Comparison of ENCODE assay signal across 11 cellular contexts in genomic region chr11:40281055-40281580, GRCh38.
DNase-seq lines count a peak whose midpoint lies in the region; ATAC-seq, FAIRE-seq and TF ChIP-seq lines count a peak whose summit lies in the region.
"Had no signal": no experiment of that assay in that cellular context is flagged by ENCODE, and none has a peak within 500 bp of the region (broad histone marks: within the 10 kb centered on the region; RNA-seq: fewer than 3 reads in every experiment).

No MANE protein-coding gene starts in this region.

- H3K9ac ChIP-seq in GM12878 (ENCODE audit: control insufficient read depth, insufficient read depth, low read length), result no peak overlapping the region

- H3K4me2 ChIP-seq in GM12878 (ENCODE audit: control insufficient read depth, insufficient read depth), result no peak overlapping the region

- peak; percentile 23 for FAIRE-seq in GM12878 (lab: Jason Lieb, UNC)

- H2AFZ ChIP-seq in GM12878 (ENCODE audit: control insufficient read depth, low read depth, low read length), result no peak overlapping the region

- no peaks in the 10 kb centered on the region for H3K79me2 ChIP-seq in GM12878 (ENCODE audit: control insufficient read depth, insufficient read depth, low read length)

- TF ChIP-seq EP300 in GM12878 (IDR thresholded peaks at IDR 0.05; ENCODE audit: borderline replicate concordance in 1 of 2, control insufficient read depth in 1 of 2, low read depth in 2 of 2, low read length in 2 of 2), result no peak

- H4K20me1 ChIP-seq in GM12878 (ENCODE audit: control insufficient read depth, insufficient read depth), result no peaks in the 10 kb centered on the region

- H3K4me3 ChIP-seq in GM12878, result no peak overlapping the region
- peak overlapping the region; percentile 26 to 41 for H3K4me3 ChIP-seq in muscle layer of duodenum (ENCODE audit: low read depth in 1 of 2, low read length in 2 of 2)
- H3K4me3 ChIP-seq in testis, result no peak overlapping the region

- in situ Hi-C loops in GM12878 (cut with MboI), result no loop called here

- TF ChIP-seq CTCF in GM12878 (IDR thresholded peaks at IDR 0.05 in 2 of 3, conservative IDR thresholded peaks at IDR 0.05 in 1 of 3; ENCODE audit: control insufficient read depth in 2 of 3, extremely low read depth in 1 of 3, insufficient read depth in 1 of 3, low read depth in 3 of 3, low read length in 3 of 3) (no peak), testis (IDR thresholded peaks at IDR 0.05) (no peak)

- intact Hi-C loops in GM12878 (cut with micrococcal nuclease; ENCODE audit: unreplicated experiment) (no loop called here), testis (cut with DNase I; ENCODE audit: low total_unique reads) (loop anchor here (10.0 kb wide), 1 partner anchor 326 kb away; no protein-coding TSS in a partner anchor)

- SMC1A ChIA-PET in GM12878 (lab: Charles Lee; ENCODE audit: uncharacterized antibody, unreplicated experiment), result interaction anchor here (1.0 kb wide), 1 partner anchor 10 kb away, joined by 3 read pairs; no protein-coding TSS in a partner anchor

- TF ChIP-seq POLR2A in GM12878 (IDR thresholded peaks at IDR 0.05; ENCODE audit: low read depth, low read length) (no peak), testis (IDR thresholded peaks at IDR 0.05) (no peak)

- no peak for TF ChIP-seq RAD21 in GM12878 (IDR thresholded peaks at IDR 0.05; ENCODE audit: insufficient read depth, low read depth, low read length)

- POLR2A ChIA-PET in GM12878 (lab: Charles Lee), result no interaction called here

- ATAC-seq in GM18858 (IDR thresholded peaks at IDR 0.05; ENCODE audit: unreplicated experiment), result peak; percentile 62
- peak; percentile 68 for ATAC-seq in HG02938 (IDR thresholded peaks at IDR 0.05; ENCODE audit: unreplicated experiment)
- peak; percentile 70 for ATAC-seq in GM12878
- no peak for ATAC-seq in GM21529 (IDR thresholded peaks at IDR 0.05; ENCODE audit: unreplicated experiment)
- ATAC-seq in HG02852 (IDR thresholded peaks at IDR 0.05; ENCODE audit: unreplicated experiment), result no peak
- ATAC-seq: T-cell had no signal

- CTCF ChIA-PET in GM12878 (lab: Yijun Ruan, JAX), result interaction anchor here (1.0 to 1.3 kb wide), 2 partner anchors 13 kb away, joined by 4 read pairs; no protein-coding TSS in a partner anchor

- H3K27me3 ChIP-seq in GM12878 (replicated peaks in 1 of 2; ENCODE audit: control insufficient read depth in 2 of 2, insufficient read depth in 2 of 2, low read length in 1 of 2) (no peaks in the 10 kb centered on the region; a peak in 1 of 4 replicates), muscle layer of duodenum (ENCODE audit: low read depth, low read length) (no peaks in the 10 kb centered on the region), testis (no peaks in the 10 kb centered on the region)

- H3K27ac ChIP-seq in GM12878 (ENCODE audit: control insufficient read depth, insufficient read depth) (no peak overlapping the region), muscle layer of duodenum (ENCODE audit: low read length) (peak overlapping the region; percentile 50), testis (no peak overlapping the region)
- H3K27ac ChIP-seq: C4-2B had no signal

- BruUV-seq in GM12878 (replicated peaks; lab: Mats Ljungman, UMichigan), result no TSS peak

- WGBS in GM12878 (ENCODE audit: insufficient coverage, insufficient replicate concordance, low lambda C conversion rate, missing lambda C conversion rate), result 6% methylated on average over 6 of the region's 6 CpGs
- 24 to 31% methylated on average over 6 of the region's 6 CpGs for WGBS in testis, 2 donors

- H3K36me3 ChIP-seq in GM12878 (ENCODE audit: control insufficient read depth in 2 of 2, insufficient read depth in 2 of 2, low read length in 1 of 2), result no peaks in the 10 kb centered on the region
- H3K36me3 ChIP-seq in muscle layer of duodenum (ENCODE audit: control insufficient read depth in 1 of 2, insufficient read depth in 2 of 2, low read length in 2 of 2), result no peaks in the 10 kb centered on the region
- H3K36me3 ChIP-seq in testis (ENCODE audit: low read depth, missing control alignments), result no peaks in the 10 kb centered on the region

- H3K4me1 ChIP-seq in GM12878 (ENCODE audit: control insufficient read depth, insufficient read depth, low read length) (no peaks in the 10 kb centered on the region), muscle layer of duodenum (ENCODE audit: control insufficient read depth in 1 of 2, insufficient read depth in 2 of 2, low read length in 2 of 2) (no peaks in the 10 kb centered on the region), testis (no peaks in the 10 kb centered on the region)

- RAD21 ChIA-PET in GM12878 (lab: Charles Lee; ENCODE audit: unreplicated experiment), result no interaction called here

- DNase-seq in GM12878 (ENCODE audit: low read depth, low spot score), result no peak
- DNase-seq in activated T-cell treated with anti-CD3 and anti-CD28 coated beads, Interleukin-2, amount 50 U/mL, for 48 hours, result no peak
- no peak for DNase-seq in testis
- DNase-seq: NCI-H526, T-cell had no signal

- H3K9me3 ChIP-seq in GM12878 (replicated peaks; ENCODE audit: control insufficient read depth, insufficient read depth, low read length) (no peaks in the 10 kb centered on the region), muscle layer of duodenum (ENCODE audit: control insufficient read depth in 1 of 2, low read length in 2 of 2) (no peaks in the 10 kb centered on the region), testis (no peaks in the 10 kb centered on the region)

TF ChIP-seq in GM12878, 131 proteins besides CTCF, POLR2A, EP300 and RAD21:
- TF ChIP-seq BMI1 (IDR thresholded peaks at IDR 0.05; ENCODE audit: borderline replicate concordance), result peak; percentile 61; the same call in 1 of the 2 replicates
- no peak for TF ChIP-seq MLLT1 (IDR thresholded peaks at IDR 0.05)
- TF ChIP-seq MXI1 (IDR thresholded peaks at IDR 0.05; ENCODE audit: low read depth, low read length), result 0 out of 2 replicates have a peak, but pooled peaks have one; percentile 22
- no peak for TF ChIP-seq CREM (IDR thresholded peaks at IDR 0.05; ENCODE audit: low read depth)
- no peak for TF ChIP-seq FOXK2 (IDR thresholded peaks at IDR 0.05)
- 0 out of 4 replicates have a peak, but pooled peaks of 1 of the 2 experiments have one; percentile 28 for TF ChIP-seq IKZF2 (IDR thresholded peaks at IDR 0.05)
- no peak for TF ChIP-seq YBX1 (IDR thresholded peaks at IDR 0.05)

Comparison
In these comparisons a context has a peak if more than half of its experiments do, and no peak if none do; other contexts are left out.
1. ATAC-seq: peak in GM18858 (single experiment), HG02938 (single experiment) and GM12878 (single experiment); none in GM21529 (single experiment) and HG02852 (single experiment).
2. H3K4me3 ChIP-seq: peak in muscle layer of duodenum (2 of 2); none in GM12878 (single experiment) and testis (0 of 2).